ENCODE assay signal across 1 cellular context in genomic region chr17:79609175-79609589, GRCh38.
TF ChIP-seq lines count a peak whose summit lies in the region.

No MANE protein-coding gene starts in this region.

TF ChIP-seq in WTC11, 78 proteins besides CTCF, POLR2A, EP300 and RAD21 (continued from another document):
- TF ChIP-seq, protein P1, sequence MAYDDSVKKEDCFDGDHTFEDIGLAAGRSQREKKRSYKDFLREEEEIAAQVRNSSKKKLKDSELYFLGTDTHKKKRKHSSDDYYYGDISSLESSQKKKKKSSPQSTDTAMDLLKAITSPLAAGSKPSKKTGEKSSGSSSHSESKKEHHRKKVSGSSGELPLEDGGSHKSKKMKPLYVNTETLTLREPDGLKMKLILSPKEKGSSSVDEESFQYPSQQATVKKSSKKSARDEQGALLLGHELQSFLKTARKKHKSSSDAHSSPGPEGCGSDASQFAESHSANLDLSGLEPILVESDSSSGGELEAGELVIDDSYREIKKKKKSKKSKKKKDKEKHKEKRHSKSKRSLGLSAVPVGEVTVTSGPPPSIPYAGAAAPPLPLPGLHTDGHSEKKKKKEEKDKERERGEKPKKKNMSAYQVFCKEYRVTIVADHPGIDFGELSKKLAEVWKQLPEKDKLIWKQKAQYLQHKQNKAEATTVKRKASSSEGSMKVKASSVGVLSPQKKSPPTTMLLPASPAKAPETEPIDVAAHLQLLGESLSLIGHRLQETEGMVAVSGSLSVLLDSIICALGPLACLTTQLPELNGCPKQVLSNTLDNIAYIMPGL (CRISPR knock-in tag; IDR thresholded peaks at IDR 0.05) = no peak
- no peak for TF ChIP-seq SMAD4 (CRISPR knock-in tag; IDR thresholded peaks at IDR 0.05)
- TF ChIP-seq EMX1 (CRISPR knock-in tag; IDR thresholded peaks at IDR 0.05) = no peak
- TF ChIP-seq, protein P2, sequence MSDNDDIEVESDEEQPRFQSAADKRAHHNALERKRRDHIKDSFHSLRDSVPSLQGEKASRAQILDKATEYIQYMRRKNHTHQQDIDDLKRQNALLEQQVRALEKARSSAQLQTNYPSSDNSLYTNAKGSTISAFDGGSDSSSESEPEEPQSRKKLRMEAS (CRISPR knock-in tag; IDR thresholded peaks at IDR 0.05) = no peak
- TF ChIP-seq, protein P3, sequence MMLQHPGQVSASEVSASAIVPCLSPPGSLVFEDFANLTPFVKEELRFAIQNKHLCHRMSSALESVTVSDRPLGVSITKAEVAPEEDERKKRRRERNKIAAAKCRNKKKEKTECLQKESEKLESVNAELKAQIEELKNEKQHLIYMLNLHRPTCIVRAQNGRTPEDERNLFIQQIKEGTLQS (CRISPR knock-in tag; conservative IDR thresholded peaks at IDR 0.05) = no peak
- no peak for TF ChIP-seq TEAD1 (CRISPR knock-in tag; IDR thresholded peaks at IDR 0.05)
- no peak for TF ChIP-seq ZNF219 (CRISPR knock-in tag; IDR thresholded peaks at IDR 0.05; ENCODE audit: borderline replicate concordance)
- TF ChIP-seq, protein P4, sequence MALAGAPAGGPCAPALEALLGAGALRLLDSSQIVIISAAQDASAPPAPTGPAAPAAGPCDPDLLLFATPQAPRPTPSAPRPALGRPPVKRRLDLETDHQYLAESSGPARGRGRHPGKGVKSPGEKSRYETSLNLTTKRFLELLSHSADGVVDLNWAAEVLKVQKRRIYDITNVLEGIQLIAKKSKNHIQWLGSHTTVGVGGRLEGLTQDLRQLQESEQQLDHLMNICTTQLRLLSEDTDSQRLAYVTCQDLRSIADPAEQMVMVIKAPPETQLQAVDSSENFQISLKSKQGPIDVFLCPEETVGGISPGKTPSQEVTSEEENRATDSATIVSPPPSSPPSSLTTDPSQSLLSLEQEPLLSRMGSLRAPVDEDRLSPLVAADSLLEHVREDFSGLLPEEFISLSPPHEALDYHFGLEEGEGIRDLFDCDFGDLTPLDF (CRISPR knock-in tag; IDR thresholded peaks at IDR 0.05) = no peak
- TF ChIP-seq ZNF416 (CRISPR knock-in tag; IDR thresholded peaks at IDR 0.05) = no peak
- no peak for TF ChIP-seq PRRX2 (CRISPR knock-in tag; IDR thresholded peaks at IDR 0.05)
- TF ChIP-seq, protein P5, sequence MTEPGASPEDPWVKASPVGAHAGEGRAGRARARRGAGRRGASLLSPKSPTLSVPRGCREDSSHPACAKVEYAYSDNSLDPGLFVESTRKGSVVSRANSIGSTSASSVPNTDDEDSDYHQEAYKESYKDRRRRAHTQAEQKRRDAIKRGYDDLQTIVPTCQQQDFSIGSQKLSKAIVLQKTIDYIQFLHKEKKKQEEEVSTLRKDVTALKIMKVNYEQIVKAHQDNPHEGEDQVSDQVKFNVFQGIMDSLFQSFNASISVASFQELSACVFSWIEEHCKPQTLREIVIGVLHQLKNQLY (CRISPR knock-in tag; IDR thresholded peaks at IDR 0.05) = no peak
- no peak for TF ChIP-seq ZNF232 (CRISPR knock-in tag; IDR thresholded peaks at IDR 0.05)
- no peak for TF ChIP-seq ZNF671 (CRISPR knock-in tag; IDR thresholded peaks at IDR 0.05)
- TF ChIP-seq, protein P6, sequence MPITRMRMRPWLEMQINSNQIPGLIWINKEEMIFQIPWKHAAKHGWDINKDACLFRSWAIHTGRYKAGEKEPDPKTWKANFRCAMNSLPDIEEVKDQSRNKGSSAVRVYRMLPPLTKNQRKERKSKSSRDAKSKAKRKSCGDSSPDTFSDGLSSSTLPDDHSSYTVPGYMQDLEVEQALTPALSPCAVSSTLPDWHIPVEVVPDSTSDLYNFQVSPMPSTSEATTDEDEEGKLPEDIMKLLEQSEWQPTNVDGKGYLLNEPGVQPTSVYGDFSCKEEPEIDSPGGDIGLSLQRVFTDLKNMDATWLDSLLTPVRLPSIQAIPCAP (CRISPR knock-in tag; IDR thresholded peaks at IDR 0.05) = no peak
- TF ChIP-seq AR (CRISPR knock-in tag; IDR thresholded peaks at IDR 0.05) = no peak
- TF ChIP-seq, protein P7, sequence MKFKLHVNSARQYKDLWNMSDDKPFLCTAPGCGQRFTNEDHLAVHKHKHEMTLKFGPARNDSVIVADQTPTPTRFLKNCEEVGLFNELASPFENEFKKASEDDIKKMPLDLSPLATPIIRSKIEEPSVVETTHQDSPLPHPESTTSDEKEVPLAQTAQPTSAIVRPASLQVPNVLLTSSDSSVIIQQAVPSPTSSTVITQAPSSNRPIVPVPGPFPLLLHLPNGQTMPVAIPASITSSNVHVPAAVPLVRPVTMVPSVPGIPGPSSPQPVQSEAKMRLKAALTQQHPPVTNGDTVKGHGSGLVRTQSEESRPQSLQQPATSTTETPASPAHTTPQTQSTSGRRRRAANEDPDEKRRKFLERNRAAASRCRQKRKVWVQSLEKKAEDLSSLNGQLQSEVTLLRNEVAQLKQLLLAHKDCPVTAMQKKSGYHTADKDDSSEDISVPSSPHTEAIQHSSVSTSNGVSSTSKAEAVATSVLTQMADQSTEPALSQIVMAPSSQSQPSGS (CRISPR knock-in tag; IDR thresholded peaks at IDR 0.05; ENCODE audit: borderline replicate concordance, low read depth) = no peak
- TF ChIP-seq NFE2L1 (CRISPR knock-in tag; IDR thresholded peaks at IDR 0.05) = no peak
TF ChIP-seq in WTC11: peak in this region for 0.
